ENCODE assay signal across 7 cellular contexts in genomic region chr15:51341366-51342248, GRCh38. TPM values are rescaled to one million over a fixed set of nuclear protein-coding genes. Genes with fewer than 3 reads are reported as not detected.
A peak's percentile ranks its signal among the peaks of the same experiment; 100 is the strongest.
DNase-seq lines count a peak whose midpoint lies in the region; ATAC-seq, FAIRE-seq and TF ChIP-seq lines count a peak whose summit lies in the region.

Gene GLDN, plus strand, starts transcription at chr15:51341655. Its CDS starts 30 bp downstream, at chr15:51341685.

- no peak within 1 kb of the TSS for H3K27ac Mint-ChIP-seq in stimulated activated memory B cell treated with anti-CD40 and anti-IgM and Interleukin-4, amounts not matched to agents 10 μg/mL and 1 μg/mL and 100 μg/mL, for 72 hours

- CTCF ChIA-PET in mammary epithelial cell (lab: Charles Lee; ENCODE audit: low non-redundant PET): no interaction called here

- intact Hi-C loops in mammary epithelial cell (cut with micrococcal nuclease) (no loop called here), kidney (cut with DNase I) (no loop called here)

- peak within 1 kb of the TSS; percentile 19 for H3K4me3 Mint-ChIP-seq in stimulated activated memory B cell treated with anti-CD40 and anti-IgM and Interleukin-4, amounts not matched to agents 10 μg/mL and 1 μg/mL and 100 μg/mL, for 72 hours

- ATAC-seq in stimulated activated memory B cell treated with anti-CD40 and anti-IgM and Interleukin-4, amounts not matched to agents 10 μg/mL and 1 μg/mL and 100 μg/mL, for 72 hours: peak; percentile 68
- ATAC-seq in HG02885 (IDR thresholded peaks at IDR 0.05; ENCODE audit: poor library complexity, unreplicated experiment): no peak

- no TSS peak for BruUV-seq in mammary epithelial cell (replicated peaks; lab: Mats Ljungman, UMichigan)

- no peaks in the 10 kb centered on the region for H3K4me1 Mint-ChIP-seq in stimulated activated memory B cell treated with anti-CD40 and anti-IgM and Interleukin-4, amounts not matched to agents 10 μg/mL and 1 μg/mL and 100 μg/mL, for 72 hours

- H4K20me1 ChIP-seq in mammary epithelial cell (ENCODE audit: insufficient read depth, low read length): no peaks in the 10 kb centered on the region

- WGBS in mammary epithelial cell (ENCODE audit: low coverage, missing lambda C conversion rate): 2% methylated on average over 15 of the region's 76 CpGs

- in situ Hi-C loops in mammary epithelial cell (cut with MboI; ENCODE audit: low sequenced_read_pairs in 2 of 2): no loop called here

- no peak for DNase-seq in LNCaP clone FGC (ENCODE audit: low read depth)
- peak; percentile 11 for DNase-seq in mammary epithelial cell
- DNase-seq in kidney: peak; percentile 77
- no peak for DNase-seq in HPDE6-E6E7 (ENCODE audit: extremely low spot score)
- no peak for DNase-seq in stimulated activated CD4-positive, alpha-beta T cell treated with anti-CD3 and anti-CD28 coated beads, Interleukin-2, amount 100 ng/mL, for 48 hours

- peak within 1 kb of the TSS; percentile 64 for H2AFZ ChIP-seq in mammary epithelial cell (ENCODE audit: low read depth, low read length)

- no peak for FAIRE-seq in kidney (lab: Jason Lieb, UNC)

- no peak within 1 kb of the TSS for H3K9ac ChIP-seq in mammary epithelial cell (ENCODE audit: insufficient read depth, low read length)
- no peak within 1 kb of the TSS for H3K9ac ChIP-seq in kidney (ENCODE audit: low read length in 2 of 2)

- H3K79me2 ChIP-seq in mammary epithelial cell (ENCODE audit: insufficient read depth, low read length): no peaks in the 10 kb centered on the region

- H3K9me3 Mint-ChIP-seq in stimulated activated memory B cell treated with anti-CD40 and anti-IgM and Interleukin-4, amounts not matched to agents 10 μg/mL and 1 μg/mL and 100 μg/mL, for 72 hours: no peaks in the 10 kb centered on the region

- H3K9me3 ChIP-seq in mammary epithelial cell (replicated peaks; ENCODE audit: insufficient read depth, low read length) (no peaks in the 10 kb centered on the region), kidney (ENCODE audit: control insufficient read depth in 1 of 2, low read length in 2 of 2) (no peaks in the 10 kb centered on the region)

- peak within 1 kb of the TSS; percentile 89 for H3K4me2 ChIP-seq in mammary epithelial cell (ENCODE audit: insufficient read depth, low read depth, low read length)

- H3K4me3 ChIP-seq in LNCaP clone FGC (ENCODE audit: low read depth, low read length) (peak within 1 kb of the TSS; percentile 30), mammary epithelial cell (replicated peaks in 1 of 3; ENCODE audit: insufficient read depth in 1 of 3, low read depth in 2 of 3, low read length in 3 of 3) (peak within 1 kb of the TSS in 2 of 3 experiments; percentile 37 to 44), kidney (ENCODE audit: low read length in 2 of 2) (no peak within 1 kb of the TSS)

- peaks cover 8% of the 10 kb centered on the region for H3K27me3 ChIP-seq in mammary epithelial cell (ENCODE audit: insufficient read depth, low read length)

- H3K36me3 Mint-ChIP-seq in stimulated activated memory B cell treated with anti-CD40 and anti-IgM and Interleukin-4, amounts not matched to agents 10 μg/mL and 1 μg/mL and 100 μg/mL, for 72 hours: no peaks in the 10 kb centered on the region

- no peak within 1 kb of the TSS for H3K27ac ChIP-seq in mammary epithelial cell (ENCODE audit: insufficient read depth, low read depth, low read length)
- H3K27ac ChIP-seq in kidney (ENCODE audit: low read depth in 2 of 2, low read length in 2 of 2): no peak within 1 kb of the TSS

- peaks cover 26% of the 10 kb centered on the region for H3K27me3 Mint-ChIP-seq in stimulated activated memory B cell treated with anti-CD40 and anti-IgM and Interleukin-4, amounts not matched to agents 10 μg/mL and 1 μg/mL and 100 μg/mL, for 72 hours

- H3K4me1 ChIP-seq in mammary epithelial cell (ENCODE audit: insufficient read depth, low read length): peaks cover 10% of the 10 kb centered on the region
- H3K4me1 ChIP-seq in kidney (ENCODE audit: control insufficient read depth in 1 of 2, insufficient read depth in 1 of 2, low read depth in 1 of 2, low read length in 2 of 2): no peaks in the 10 kb centered on the region

- no peak for TF ChIP-seq CTCF in LNCaP clone FGC (IDR thresholded peaks at IDR 0.05; ENCODE audit: control insufficient read depth, extremely low read depth, insufficient read depth)
- TF ChIP-seq CTCF in mammary epithelial cell (conservative IDR thresholded peaks at IDR 0.05 in 1 of 2, IDR thresholded peaks at IDR 0.05 in 1 of 2; ENCODE audit: extremely low read depth in 1 of 2, insufficient read depth in 1 of 2, low read depth in 1 of 2, low read length in 2 of 2): no peak
- no peak for TF ChIP-seq CTCF in kidney (IDR thresholded peaks at IDR 0.05; ENCODE audit: borderline replicate concordance, extremely low read depth, insufficient read depth)

- dilution Hi-C loops in mammary epithelial cell (cut with HindIII; ENCODE audit: low sequenced_read_pairs): no loop called here

- H3K36me3 ChIP-seq in mammary epithelial cell (ENCODE audit: insufficient read depth, low read length) (no peaks in the 10 kb centered on the region), kidney (ENCODE audit: control insufficient read depth in 1 of 2, insufficient read depth in 2 of 2, low read length in 2 of 2) (no peaks in the 10 kb centered on the region)

RNA-seq across cellular contexts. Expression of gene GLDN, which starts in this region (rescaled TPM):
- total RNA-seq in mammary epithelial cell (under 1 TPM in 1 of 2 donors, not detected in 1; 0.33 TPM), kidney (4.0 TPM)
- polyA plus RNA-seq in mammary epithelial cell (not detected), kidney (ENCODE audit: insufficient read depth, low read depth, low replicate concordance) (0.71 TPM)
- polyA minus RNA-seq in mammary epithelial cell: not detected

Comparison
In these comparisons a context has a peak if more than half of its experiments do, and no peak if none do; other contexts are left out.
1. Peak in DNase-seq, H3K4me3 ChIP-seq and H3K4me2 ChIP-seq in mammary epithelial cell; RNA of the gene not detected or under 1 TPM.